In the genomic region with DNA sequence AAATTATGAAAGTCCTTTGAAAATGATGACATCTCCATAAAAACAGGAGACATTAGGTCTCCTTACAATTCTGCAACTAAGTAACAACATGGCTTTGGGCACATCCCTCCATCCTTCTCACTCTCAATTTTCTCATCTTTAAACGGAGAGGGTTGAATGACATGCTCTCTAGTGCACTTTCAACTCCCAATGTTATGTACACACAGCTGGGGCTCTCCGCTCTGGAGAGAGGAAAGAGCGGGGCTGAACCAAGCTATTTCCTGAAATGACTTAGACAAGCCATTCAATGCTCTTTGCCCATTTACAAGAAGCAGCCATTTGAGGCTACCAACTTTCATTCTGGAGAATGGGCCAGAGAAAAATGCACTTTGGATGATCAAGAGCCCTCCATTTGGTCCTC, we compare ENCODE assay signal across 16 cellular contexts.
"Had no signal": no experiment of that assay in that cellular context is flagged by ENCODE, and none has a peak within 500 bp of the region (broad histone marks: within the 10 kb centered on the region; RNA-seq: fewer than 3 reads in every experiment).

No MANE protein-coding gene starts in this region.

- H3K9me3 ChIP-seq: adrenal gland, breast epithelium, gastroesophageal sphincter, left ventricle myocardium inferior, thyroid gland had no signal

- H3K9me3 Mint-ChIP-seq: activated naive CD4-positive, alpha-beta T cell treated with anti-CD3 and anti-CD28 coated beads, Interleukin-2, amount 50 U/mL, for 72 hours; immature natural killer cell; nephron progenitor cell had no signal

- H3K27ac Mint-ChIP-seq: activated naive CD4-positive, alpha-beta T cell treated with anti-CD3 and anti-CD28 coated beads, Interleukin-2, amount 50 U/mL, for 72 hours; immature natural killer cell; nephron progenitor cell had no signal

- H3K4me3 Mint-ChIP-seq: immature natural killer cell, nephron progenitor cell had no signal

- H3K4me3 ChIP-seq: adrenal gland, breast epithelium, coronary artery, gastroesophageal sphincter, left ventricle myocardium inferior, thyroid gland had no signal

- FAIRE-seq: astrocyte had no signal

- ATAC-seq: activated naive CD4-positive, alpha-beta T cell treated with anti-CD3 and anti-CD28 coated beads, Interleukin-2, amount 50 U/mL, for 72 hours; esophagus mucosa; gastroesophageal sphincter had no signal

- H3K27ac ChIP-seq: adrenal gland, breast epithelium, coronary artery, gastroesophageal sphincter, left ventricle myocardium inferior, thyroid gland had no signal

- H3K36me3 ChIP-seq: adrenal gland, breast epithelium, gastroesophageal sphincter, left ventricle myocardium inferior, thyroid gland had no signal

- H3K4me1 ChIP-seq: adrenal gland, breast epithelium, gastroesophageal sphincter, left ventricle myocardium inferior, thyroid gland had no signal

- H3K27me3 ChIP-seq: adrenal gland, breast epithelium, thyroid gland had no signal

- DNase-seq: activated CD4-positive, alpha-beta T cell treated with anti-CD3 and anti-CD28 coated beads, Interleukin-2, amount 50 U/mL, for 4 hours; activated gamma-delta T cell treated with Interleukin-2 at 50 U/mL for 16 hours; adrenal gland; immature natural killer cell; kidney glomerular epithelial cell; left ventricle myocardium inferior; nephron progenitor cell; nucleus accumbens; stimulated activated naive CD4-positive, alpha-beta T cell treated with Interleukin-2 at 50 U/mL for 16 hours; thyroid gland had no signal

- H3K36me3 Mint-ChIP-seq: activated naive CD4-positive, alpha-beta T cell treated with anti-CD3 and anti-CD28 coated beads, Interleukin-2, amount 50 U/mL, for 72 hours; immature natural killer cell had no signal
